In the genomic region with DNA sequence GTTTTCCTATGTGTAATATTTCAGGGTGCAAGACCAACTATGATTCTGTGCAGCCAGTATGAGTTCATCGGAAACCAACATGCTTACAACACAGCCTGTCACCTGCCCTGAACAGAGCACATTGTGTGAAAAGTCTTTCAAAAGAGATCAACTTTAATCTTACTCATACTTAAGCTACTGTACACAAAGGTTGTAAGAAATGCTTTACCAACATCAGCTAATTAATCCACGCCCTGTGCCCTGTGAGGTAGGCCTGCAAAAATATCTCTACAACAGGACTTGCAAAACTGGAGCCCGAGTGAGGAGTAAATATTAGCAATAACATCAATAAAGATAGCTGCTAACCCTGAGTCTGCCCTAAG, we compare ENCODE assay signal across 23 cellular contexts. TPM values are rescaled to one million over a fixed set of nuclear protein-coding genes. Genes with fewer than 3 reads are reported as not detected.
A peak's percentile ranks its signal among the peaks of the same experiment; 100 is the strongest.
DNase-seq lines count a peak whose midpoint lies in the region; ATAC-seq, FAIRE-seq and TF ChIP-seq lines count a peak whose summit lies in the region.
"Had no signal": no experiment of that assay in that cellular context is flagged by ENCODE, and none has a peak within 500 bp of the region (broad histone marks: within the 10 kb centered on the region; RNA-seq: fewer than 3 reads in every experiment).

No MANE protein-coding gene starts in this region.

- no peak overlapping the region for H3K4me3 Mint-ChIP-seq in Caco-2 (ENCODE audit: unreplicated experiment)
- H3K4me3 Mint-ChIP-seq in activated T-helper 17 cell treated with anti-CD3 and anti-CD28 coated beads, Interleukin-2, amount 50 U/mL, for 72 hours, result no peak overlapping the region
- no peak overlapping the region for H3K4me3 Mint-ChIP-seq in CD8-positive, alpha-beta memory T cell
- H3K4me3 Mint-ChIP-seq: activated naive CD4-positive, alpha-beta T cell treated with anti-CD3 and anti-CD28 coated beads, Interleukin-2, amount 10 ng/mL, durations not matched to agents 7 days and 5 days; natural killer cell; stimulated activated naive CD8-positive, alpha-beta T cell treated with anti-CD3 and anti-CD28 coated beads, Interleukin-15, amount 100 ng/mL, for 72 hours; T-helper 1 cell treated with Interleukin-12 subunit alpha and Interleukin-12 subunit beta and Interleukin-4 antibody, amounts not matched to agents 30 μg/mL and 1 μg/mL, for 36 hours had no signal

- H3K27me3 Mint-ChIP-seq in Caco-2 (ENCODE audit: insufficient read depth, unreplicated experiment), result no peaks in the 10 kb centered on the region
- no peaks in the 10 kb centered on the region for H3K27me3 Mint-ChIP-seq in activated T-helper 17 cell treated with anti-CD3 and anti-CD28 coated beads, Interleukin-2, amount 50 U/mL, for 72 hours
- H3K27me3 Mint-ChIP-seq in CD8-positive, alpha-beta memory T cell, result no peaks in the 10 kb centered on the region
- H3K27me3 Mint-ChIP-seq: activated naive CD4-positive, alpha-beta T cell treated with anti-CD3 and anti-CD28 coated beads, Interleukin-2, amount 10 ng/mL, durations not matched to agents 7 days and 5 days; stimulated activated naive CD8-positive, alpha-beta T cell treated with anti-CD3 and anti-CD28 coated beads, Interleukin-15, amount 100 ng/mL, for 72 hours had no signal

- ATAC-seq in activated T-helper 17 cell treated with anti-CD3 and anti-CD28 coated beads, Interleukin-2, amount 50 U/mL, for 72 hours (replicated peaks), result no peak
- ATAC-seq in left colon (peak; percentile 35), GM18498 (IDR thresholded peaks at IDR 0.05; ENCODE audit: unreplicated experiment) (no peak), HG03442 (IDR thresholded peaks at IDR 0.05; ENCODE audit: unreplicated experiment) (no peak)
- ATAC-seq: GM12878; natural killer cell; sciatic nerve; stimulated activated naive CD8-positive, alpha-beta T cell treated with anti-CD3 and anti-CD28 coated beads, Interleukin-15, amount 100 ng/mL, for 72 hours had no signal

- H3K27me3 ChIP-seq in Caco-2 (replicated peaks; ENCODE audit: control insufficient read depth, insufficient read depth, low read length) (no peaks in the 10 kb centered on the region), small intestine (ENCODE audit: control insufficient read depth in 2 of 2, insufficient read depth in 2 of 2, low read length in 2 of 2) (no peaks in the 10 kb centered on the region)
- H3K27me3 ChIP-seq in CD8-positive, alpha-beta memory T cell (ENCODE audit: insufficient read depth, low read length, poor library complexity, severe bottlenecking), result no peaks in the 10 kb centered on the region
- H3K27me3 ChIP-seq: heart left ventricle had no signal

- POLR2A ChIA-PET in Caco-2 (lab: Charles Lee), result interaction anchor here (1.9 kb wide), 1 partner anchor 15 kb away, joined by 9 read pairs; the partner anchor contains the start of gene APPL2
- POLR2A ChIA-PET in CD8-positive, alpha-beta memory T cell (lab: Charles Lee), result no interaction called here

- peaks cover 30% of the 10 kb centered on the region for H3K4me1 Mint-ChIP-seq in Caco-2 (ENCODE audit: low read depth, unreplicated experiment)
- no peaks in the 10 kb centered on the region for H3K4me1 Mint-ChIP-seq in activated T-helper 17 cell treated with anti-CD3 and anti-CD28 coated beads, Interleukin-2, amount 50 U/mL, for 72 hours
- peaks cover 14 to 20% (median 18%) of the 10 kb centered on the region in 3 donors for H3K4me1 Mint-ChIP-seq in CD8-positive, alpha-beta memory T cell

- 11 to 68% (median 36%) methylated on average over 3 of the region's 3 CpGs for WGBS in small intestine, 3 donors

- H3K4me3 ChIP-seq in Caco-2 (ENCODE audit: low read depth, low read length) (no peak overlapping the region), small intestine (ENCODE audit: low read depth in 1 of 2, low read length in 2 of 2) (no peak overlapping the region)
- no peak overlapping the region for H3K4me3 ChIP-seq in CD8-positive, alpha-beta memory T cell (ENCODE audit: low read length)
- H3K4me3 ChIP-seq: GM12878, HAP-1, heart left ventricle, SK-N-MC had no signal

- CTCF ChIA-PET in Caco-2 (lab: Charles Lee), result interaction anchor here (1.0 to 1.8 kb wide), 2 partner anchors 9 to 163 kb away, joined by 3 to 4 read pairs; no protein-coding TSS in a partner anchor
- CTCF ChIA-PET in CD8-positive, alpha-beta memory T cell (lab: Charles Lee), result no interaction called here

- peaks cover 17% of the 10 kb centered on the region; the same call in 1 of the 2 replicates for H3K4me1 ChIP-seq in Caco-2
- peaks cover 14 to 31% of the 10 kb centered on the region in 2 donors for H3K4me1 ChIP-seq in small intestine (ENCODE audit: control insufficient read depth in 2 of 2, insufficient read depth in 1 of 2, low read depth in 1 of 2, low read length in 1 of 2)
- no peaks in the 10 kb centered on the region for H3K4me1 ChIP-seq in CD8-positive, alpha-beta memory T cell (ENCODE audit: insufficient read depth, low read length)
- H3K4me1 ChIP-seq: HAP-1 had no signal

- intact Hi-C loops in Caco-2 (cut with micrococcal nuclease; ENCODE audit: unreplicated experiment), result loop anchor here (1.0 to 5.0 kb wide), 3 partner anchors 8 to 96 kb away; no protein-coding TSS in a partner anchor
- intact Hi-C loops in left colon (cut with DNase I, micrococcal nuclease), result no loop called here

- DNase-seq in Caco-2 (peak; percentile 58 to 64), left colon (no peak), small intestine (peak; percentile 92), activated T-cell treated with anti-CD3 and anti-CD28 coated beads for 4 hours (no peak)
- no peak for DNase-seq in CD8-positive, alpha-beta memory T cell
- DNase-seq: ACHN; activated CD4-positive, alpha-beta T cell treated with anti-CD3 and anti-CD28 coated beads for 4 hours; activated naive CD4-positive, alpha-beta T cell treated with anti-CD3 and anti-CD28 coated beads, Interleukin-2, amount 10 ng/mL, durations not matched to agents 7 days and 5 days; activated T-cell treated with anti-CD3 and anti-CD28 coated beads, Interleukin-2, amount 50 U/mL, for 48 hours; left cardiac atrium; MV-4-11; natural killer cell; NCI-H524 treated with DMSO at 0.1 percent for 48 hours; stimulated activated naive CD8-positive, alpha-beta T cell treated with anti-CD3 and anti-CD28 coated beads, Interleukin-15, amount 100 ng/mL, for 72 hours had no signal

- no peaks in the 10 kb centered on the region for H3K9me3 Mint-ChIP-seq in Caco-2 (ENCODE audit: unreplicated experiment)
- H3K9me3 Mint-ChIP-seq in activated T-helper 17 cell treated with anti-CD3 and anti-CD28 coated beads, Interleukin-2, amount 50 U/mL, for 72 hours, result no peaks in the 10 kb centered on the region
- H3K9me3 Mint-ChIP-seq in CD8-positive, alpha-beta memory T cell, result no peaks in the 10 kb centered on the region
- H3K9me3 Mint-ChIP-seq: activated naive CD4-positive, alpha-beta T cell treated with anti-CD3 and anti-CD28 coated beads, Interleukin-2, amount 10 ng/mL, durations not matched to agents 7 days and 5 days; natural killer cell; stimulated activated naive CD8-positive, alpha-beta T cell treated with anti-CD3 and anti-CD28 coated beads, Interleukin-15, amount 100 ng/mL, for 72 hours; T-helper 1 cell treated with Interleukin-12 subunit alpha and Interleukin-12 subunit beta and Interleukin-4 antibody, amounts not matched to agents 30 μg/mL and 1 μg/mL, for 36 hours had no signal

- H3K36me3 Mint-ChIP-seq in Caco-2 (ENCODE audit: insufficient read depth, unreplicated experiment), result peaks cover 27% of the 10 kb centered on the region
- H3K36me3 Mint-ChIP-seq in activated T-helper 17 cell treated with anti-CD3 and anti-CD28 coated beads, Interleukin-2, amount 50 U/mL, for 72 hours (ENCODE audit: low read depth), result peaks cover 84% of the 10 kb centered on the region
- H3K36me3 Mint-ChIP-seq in CD8-positive, alpha-beta memory T cell, result peaks cover 0 to 95% (median 28%) of the 10 kb centered on the region in 3 donors

- BruUV-seq in Caco-2 (replicated peaks; lab: Mats Ljungman, UMichigan), result no TSS peak

- no peak for TF ChIP-seq CTCF in Caco-2 (IDR thresholded peaks at IDR 0.05; ENCODE audit: insufficient read depth in 1 of 2, low read depth in 1 of 2, low read length in 1 of 2, severe bottlenecking in 1 of 2, unreplicated experiment in 1 of 2)

- peak overlapping the region; percentile 61 to 97 for H3K27ac ChIP-seq in small intestine (ENCODE audit: low read depth in 1 of 2, low read length in 1 of 2)
- H3K27ac ChIP-seq in CD8-positive, alpha-beta memory T cell (ENCODE audit: low read depth, low read length), result no peak overlapping the region
- H3K27ac ChIP-seq: SK-N-MC had no signal

- H3K36me3 ChIP-seq in Caco-2 (ENCODE audit: control insufficient read depth, insufficient read depth, low read length), result peaks cover 5% of the 10 kb centered on the region
- peaks cover 2 to 11% of the 10 kb centered on the region in 2 donors for H3K36me3 ChIP-seq in small intestine (ENCODE audit: control insufficient read depth in 2 of 2, insufficient read depth in 2 of 2, low read length in 2 of 2)
- H3K36me3 ChIP-seq in CD8-positive, alpha-beta memory T cell (ENCODE audit: insufficient read depth, low read length), result peaks cover 27% of the 10 kb centered on the region
- H3K36me3 ChIP-seq: HAP-1 had no signal

- no peak for FAIRE-seq in small intestine (lab: Jason Lieb, UNC)
- FAIRE-seq: GM12878 had no signal

- peak overlapping the region; percentile 58 for H3K27ac Mint-ChIP-seq in Caco-2 (ENCODE audit: unreplicated experiment)
- H3K27ac Mint-ChIP-seq in activated T-helper 17 cell treated with anti-CD3 and anti-CD28 coated beads, Interleukin-2, amount 50 U/mL, for 72 hours, result peak overlapping the region; percentile 64
- H3K27ac Mint-ChIP-seq in CD8-positive, alpha-beta memory T cell, result no peak overlapping the region
- H3K27ac Mint-ChIP-seq: activated naive CD4-positive, alpha-beta T cell treated with anti-CD3 and anti-CD28 coated beads, Interleukin-2, amount 10 ng/mL, durations not matched to agents 7 days and 5 days; natural killer cell; stimulated activated naive CD8-positive, alpha-beta T cell treated with anti-CD3 and anti-CD28 coated beads, Interleukin-15, amount 100 ng/mL, for 72 hours; T-helper 1 cell treated with Interleukin-12 subunit alpha and Interleukin-12 subunit beta and Interleukin-4 antibody, amounts not matched to agents 30 μg/mL and 1 μg/mL, for 36 hours had no signal

- H3K9me3 ChIP-seq in Caco-2 (no peaks in the 10 kb centered on the region), small intestine (ENCODE audit: control insufficient read depth, low read depth) (no peaks in the 10 kb centered on the region)
- H3K9me3 ChIP-seq in CD8-positive, alpha-beta memory T cell (ENCODE audit: low read length), result no peaks in the 10 kb centered on the region
- H3K9me3 ChIP-seq: HAP-1, heart left ventricle had no signal

RNA-seq across cellular contexts. Expression of gene APPL2, which starts 15.1 kb away (rescaled TPM):
- total RNA-seq in Caco-2 (2022) (49.2 and 56.0 TPM in 2 replicates), left colon (100 to 1,000 TPM; 136 to 179 TPM)
- 10 to 100 TPM; 16.7 to 23.5 TPM for total RNA-seq in activated T-helper 17 cell treated with anti-CD3 and anti-CD28 coated beads, Interleukin-2, amount 50 U/mL, for 72 hours
- 10 to 100 TPM; 22.8 to 85.9 (median 79.6) TPM for polyA plus RNA-seq in small intestine
- total RNA-seq in CD8-positive, alpha-beta memory T cell, result 10 to 100 TPM; 14.9 to 18.6 TPM
- 14.4 TPM for polyA plus RNA-seq in CD8-positive, alpha-beta memory T cell

Comparison
In these comparisons a context has a peak if more than half of its experiments do, and no peak if none do; other contexts are left out.
1. DNase-seq: peak in Caco-2 (2 of 2) and small intestine (single experiment); none in left colon (0 of 2), CD8-positive, alpha-beta memory T cell (0 of 5) and activated T-cell treated with anti-CD3 and anti-CD28 coated beads for 4 hours (single experiment).
2. H3K27ac Mint-ChIP-seq: peak in Caco-2 (single experiment) and activated T-helper 17 cell treated with anti-CD3 and anti-CD28 coated beads, Interleukin-2, amount 50 U/mL, for 72 hours (single experiment); none in CD8-positive, alpha-beta memory T cell (0 of 8).